Comparison of ENCODE assay signal across 8 cellular contexts in the genomic region with DNA sequence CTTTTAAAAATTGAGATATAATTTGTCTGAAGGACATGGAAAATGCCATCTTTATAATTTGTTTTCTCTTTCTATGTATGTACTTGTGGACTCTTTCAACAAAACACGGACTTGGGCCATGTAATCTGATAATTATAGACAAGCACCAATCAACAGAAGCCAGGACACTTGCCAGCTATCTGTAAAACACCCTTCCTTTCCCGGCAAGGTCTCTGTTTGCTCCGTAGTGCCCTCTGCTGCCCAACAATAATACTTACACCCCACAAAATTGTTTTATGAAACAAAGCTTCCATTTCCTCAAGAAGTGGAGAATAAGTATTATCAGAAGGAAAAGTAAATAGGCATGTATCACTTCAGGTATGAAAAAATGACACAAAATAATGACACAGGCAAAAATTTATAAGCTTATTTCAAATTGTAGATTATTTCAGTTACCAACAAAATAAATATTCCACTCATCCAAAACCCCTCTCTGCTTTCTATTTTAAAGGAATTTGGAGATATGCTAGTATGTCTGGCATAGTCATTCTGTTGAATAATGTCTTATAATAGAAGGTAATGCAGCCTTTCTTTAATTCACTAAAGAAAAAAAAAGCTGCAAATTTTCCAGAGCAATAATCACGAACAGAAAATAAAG. TPM values are rescaled to one million over a fixed set of nuclear protein-coding genes. Genes with fewer than 3 reads are reported as not detected.
DNase-seq lines count a peak whose midpoint lies in the region; ATAC-seq and TF ChIP-seq lines count a peak whose summit lies in the region.

No MANE protein-coding gene starts in this region.

- H3K4me1 ChIP-seq in suprapubic skin: peaks cover 3% of the 10 kb centered on the region

- H3K9me3 Mint-ChIP-seq in endothelial cell (ENCODE audit: unreplicated experiment): no peaks in the 10 kb centered on the region
- no peaks in the 10 kb centered on the region for H3K9me3 Mint-ChIP-seq in naive thymus-derived CD8-positive, alpha-beta T cell

- H3K27me3 Mint-ChIP-seq in endothelial cell (ENCODE audit: unreplicated experiment): no peaks in the 10 kb centered on the region
- H3K27me3 Mint-ChIP-seq in naive thymus-derived CD8-positive, alpha-beta T cell: peaks cover 0 to 2% (median 0%) of the 10 kb centered on the region in 5 donors

- no peak overlapping the region for H3K4me3 Mint-ChIP-seq in endothelial cell (ENCODE audit: unreplicated experiment)
- H3K4me3 Mint-ChIP-seq in naive thymus-derived CD8-positive, alpha-beta T cell: no peak overlapping the region

- no peaks in the 10 kb centered on the region for H3K9me3 ChIP-seq in suprapubic skin

- H3K4me1 Mint-ChIP-seq in endothelial cell (ENCODE audit: unreplicated experiment): no peaks in the 10 kb centered on the region
- peaks cover 0 to 3% (median 2%) of the 10 kb centered on the region in 4 donors for H3K4me1 Mint-ChIP-seq in naive thymus-derived CD8-positive, alpha-beta T cell

- no peak for TF ChIP-seq POLR2A in suprapubic skin (IDR thresholded peaks at IDR 0.05)

- POLR2A ChIA-PET in naive thymus-derived CD8-positive, alpha-beta T cell (lab: Charles Lee): interaction anchor here (0.9 kb wide), 1 partner anchor 182 kb away, joined by 3 read pairs; no protein-coding TSS in a partner anchor

- DNase-seq in AG09319 (ENCODE audit: extremely low read depth, low read depth): peak; percentile 47
- peak; percentile 22 for DNase-seq in HuH-7 (ENCODE audit: low spot score)
- peak; percentile 37 for DNase-seq in NOMO-1 treated with dmso at 0.1 percent for 144 hours (lab: John Stamatoyannopoulos, UW; ENCODE audit: unreplicated experiment)
- DNase-seq in activated CD8-positive, alpha-beta memory T cell treated with anti-CD3 and anti-CD28 coated beads for 4 hours (ENCODE audit: low read depth in 2 of 2): peak; percentile 6 to 33
- DNase-seq in endothelial cell (ENCODE audit: low spot score): peak; percentile 62
- DNase-seq in naive thymus-derived CD8-positive, alpha-beta T cell: peak; percentile 11 to 68 (median 47)
- peak in 1 of 2 donors; percentile 64 for DNase-seq in suprapubic skin (ENCODE audit: low spot score in 2 of 2)

- no peak overlapping the region for H3K27ac ChIP-seq in suprapubic skin

- no peaks in the 10 kb centered on the region for H3K36me3 Mint-ChIP-seq in endothelial cell (ENCODE audit: low read depth, unreplicated experiment)
- no peaks in the 10 kb centered on the region for H3K36me3 Mint-ChIP-seq in naive thymus-derived CD8-positive, alpha-beta T cell

- no peaks in the 10 kb centered on the region for H3K36me3 ChIP-seq in suprapubic skin

- ATAC-seq in GM18909 (IDR thresholded peaks at IDR 0.05; ENCODE audit: poor library complexity, unreplicated experiment): peak; percentile 66
- peak; percentile 65 to 72 for ATAC-seq in naive thymus-derived CD8-positive, alpha-beta T cell

- TF ChIP-seq CTCF in AG09319 (IDR thresholded peaks at IDR 0.05; ENCODE audit: low read depth, low read length): peak; percentile 73
- TF ChIP-seq CTCF in endothelial cell (IDR thresholded peaks at IDR 0.05; ENCODE audit: unreplicated experiment): peak; percentile 90
- TF ChIP-seq CTCF in suprapubic skin (IDR thresholded peaks at IDR 0.05): peak; percentile 51 to 63

- H3K27ac Mint-ChIP-seq in endothelial cell (ENCODE audit: unreplicated experiment): no peak overlapping the region
- no peak overlapping the region for H3K27ac Mint-ChIP-seq in naive thymus-derived CD8-positive, alpha-beta T cell

- TF ChIP-seq EP300 in suprapubic skin (IDR thresholded peaks at IDR 0.05): no peak

- H3K4me3 ChIP-seq in suprapubic skin: no peak overlapping the region

- 21% methylated on average over 4 of the region's 4 CpGs for WGBS in suprapubic skin

- H3K27me3 ChIP-seq in suprapubic skin: no peaks in the 10 kb centered on the region

RNA-seq across cellular contexts. Expression of gene MYH15, which starts 32.8 kb away (rescaled TPM):
- total RNA-seq in endothelial cell (ENCODE audit: unreplicated experiment): 0.23 TPM
- under 1 TPM; 0.05 to 0.47 TPM for total RNA-seq in naive thymus-derived CD8-positive, alpha-beta T cell
- not detected for polyA plus RNA-seq in naive thymus-derived CD8-positive, alpha-beta T cell
- total RNA-seq in suprapubic skin: under 1 TPM in 3 of 4 donors, not detected in 1; 0.17 to 0.31 (median 0.30) TPM
